Comparison of ENCODE assay signal across 1 cellular context in genomic region chr1:9321986-9322715, GRCh38.
TF ChIP-seq lines count a peak whose summit lies in the region.

No MANE protein-coding gene starts in this region.

TF ChIP-seq in WTC11, 78 proteins besides CTCF, POLR2A, EP300 and RAD21 (continued from another document):
- TF ChIP-seq ZNF219 (CRISPR knock-in tag; IDR thresholded peaks at IDR 0.05; ENCODE audit: borderline replicate concordance) (no peak), TEAD1 (CRISPR knock-in tag; IDR thresholded peaks at IDR 0.05) (no peak)
